In genomic region chr7:92831716-92832622, GRCh38 we compare ENCODE assay signal across 8 cellular contexts. TPM values are rescaled to one million over a fixed set of nuclear protein-coding genes. Genes with fewer than 3 reads are reported as not detected.
DNase-seq lines count a peak whose midpoint lies in the region; FAIRE-seq and TF ChIP-seq lines count a peak whose summit lies in the region.

No MANE protein-coding gene starts in this region.

- peak overlapping the region; percentile 94 for H3K4me3 ChIP-seq in Jurkat, Clone E6-1 (ENCODE audit: low read length)
- H3K4me3 ChIP-seq in astrocyte (ENCODE audit: insufficient read depth, low read depth, low read length) (peak overlapping the region; percentile 85), thymus (ENCODE audit: low read length) (peak overlapping the region; percentile 93)

- no peak for TF ChIP-seq CTCF in astrocyte (IDR thresholded peaks at IDR 0.05; ENCODE audit: insufficient read depth, low read depth, low read length)

- peak overlapping the region; percentile 95 for H3K4me2 ChIP-seq in astrocyte (ENCODE audit: low read length)

- peak; percentile 20 for FAIRE-seq in astrocyte (lab: Jason Lieb, UNC)

- no peaks in the 10 kb centered on the region for H3K27me3 Mint-ChIP-seq in astrocyte (ENCODE audit: low read depth, unreplicated experiment)

- 8% methylated on average over 8 of the region's 8 CpGs for WGBS in thymus

- H3K4me1 ChIP-seq in astrocyte (ENCODE audit: insufficient read depth, low read length) = peaks cover 18% of the 10 kb centered on the region
- H3K4me1 ChIP-seq in thymus (ENCODE audit: control insufficient read depth, insufficient read depth, low read length) = peaks cover 5% of the 10 kb centered on the region

- H3K27ac Mint-ChIP-seq in astrocyte (ENCODE audit: unreplicated experiment) = peak overlapping the region; percentile 98

- peaks cover 35% of the 10 kb centered on the region for H3K4me1 Mint-ChIP-seq in astrocyte (ENCODE audit: low read depth, unreplicated experiment)

- DNase-seq in Caki2 (ENCODE audit: low read depth) = peak; percentile 82
- DNase-seq in Jurkat, Clone E6-1 (ENCODE audit: low read depth, low spot score) = no peak
- DNase-seq in astrocyte (ENCODE audit: low read depth) = peak; percentile 94
- peak; percentile 86 for DNase-seq in kidney tubule cell (ENCODE audit: low spot score)
- no peak for DNase-seq in SKM-1 (lab: John Stamatoyannopoulos, UW; ENCODE audit: unreplicated experiment)
- no peak for DNase-seq in NCI-H2196 (lab: John Stamatoyannopoulos, UW; ENCODE audit: unreplicated experiment)
- DNase-seq in activated CD4-positive, CD25-positive, alpha-beta regulatory T cell treated with anti-CD3 and anti-CD28 coated beads, Interleukin-2, amount 50 U/mL, for 72 hours = no peak

- H3K9me3 ChIP-seq in astrocyte (ENCODE audit: insufficient read depth, low read depth, low read length) = no peaks in the 10 kb centered on the region
- H3K9me3 ChIP-seq in thymus (ENCODE audit: control insufficient read depth) = no peaks in the 10 kb centered on the region

- H3K27ac ChIP-seq in astrocyte (ENCODE audit: low read depth, low read length) (peak overlapping the region; percentile 98), thymus (ENCODE audit: low read depth) (peak overlapping the region; percentile 67)

- H3K79me2 ChIP-seq in astrocyte (ENCODE audit: insufficient read depth, low read length) = peaks cover 91% of the 10 kb centered on the region

- H3K4me3 Mint-ChIP-seq in astrocyte (ENCODE audit: unreplicated experiment) = peak overlapping the region; percentile 98

- peak overlapping the region; percentile 98 for H3K9ac ChIP-seq in astrocyte (ENCODE audit: low read length)

- H3K27me3 ChIP-seq in astrocyte (ENCODE audit: insufficient read depth, low read length) (no peaks in the 10 kb centered on the region), thymus (ENCODE audit: control insufficient read depth, insufficient read depth) (no peaks in the 10 kb centered on the region)

- H3K36me3 Mint-ChIP-seq in astrocyte (ENCODE audit: low read depth, unreplicated experiment) = peaks cover 10% of the 10 kb centered on the region

- in situ Hi-C loops in Caki2 (cut with HindIII; ENCODE audit: low pct_unique_long_range_greater_than_20kb, low sequenced_read_pairs) = no loop called here

- peaks cover 12% of the 10 kb centered on the region for H4K20me1 ChIP-seq in astrocyte (ENCODE audit: insufficient read depth, low read length)

- H3K9me3 Mint-ChIP-seq in astrocyte (ENCODE audit: unreplicated experiment) = no peaks in the 10 kb centered on the region

- no peak overlapping the region for H2AFZ ChIP-seq in astrocyte (ENCODE audit: low read depth, low read length)

- peaks cover 4% of the 10 kb centered on the region for H3K36me3 ChIP-seq in astrocyte (ENCODE audit: insufficient read depth, low read length)
- no peaks in the 10 kb centered on the region for H3K36me3 ChIP-seq in thymus (ENCODE audit: control insufficient read depth, insufficient read depth)

RNA-seq across cellular contexts. Expression of gene CDK6, which starts 4.4 kb away (rescaled TPM):
- total RNA-seq in Caki2 (2014; rRNA removed; shearing (Covaris generic); ENCODE audit: low replicate concordance) = 28.6 and 34.8 TPM in 2 replicates
- polyA plus RNA-seq in Jurkat, Clone E6-1 (2012; ENCODE audit: insufficient read depth, insufficient read length) = 26.8 TPM
- total RNA-seq in astrocyte = 140 and 160 TPM in 2 replicates
- 6.5 TPM for polyA plus RNA-seq in thymus

Comparison
In these comparisons a context has a peak if more than half of its experiments do, and no peak if none do; other contexts are left out.
1. DNase-seq: peak in Caki2 (single experiment), astrocyte (single experiment) and kidney tubule cell (single experiment); none in Jurkat, Clone E6-1 (single experiment), SKM-1 (single experiment), NCI-H2196 (single experiment) and activated CD4-positive, CD25-positive, alpha-beta regulatory T cell treated with anti-CD3 and anti-CD28 coated beads, Interleukin-2, amount 50 U/mL, for 72 hours (single experiment).
2. Peak in every context shown above with its lines, with median percentiles within 50 percentile points of each other: H3K4me3 ChIP-seq.